ENCODE assay signal across 8 cellular contexts in the genomic region with DNA sequence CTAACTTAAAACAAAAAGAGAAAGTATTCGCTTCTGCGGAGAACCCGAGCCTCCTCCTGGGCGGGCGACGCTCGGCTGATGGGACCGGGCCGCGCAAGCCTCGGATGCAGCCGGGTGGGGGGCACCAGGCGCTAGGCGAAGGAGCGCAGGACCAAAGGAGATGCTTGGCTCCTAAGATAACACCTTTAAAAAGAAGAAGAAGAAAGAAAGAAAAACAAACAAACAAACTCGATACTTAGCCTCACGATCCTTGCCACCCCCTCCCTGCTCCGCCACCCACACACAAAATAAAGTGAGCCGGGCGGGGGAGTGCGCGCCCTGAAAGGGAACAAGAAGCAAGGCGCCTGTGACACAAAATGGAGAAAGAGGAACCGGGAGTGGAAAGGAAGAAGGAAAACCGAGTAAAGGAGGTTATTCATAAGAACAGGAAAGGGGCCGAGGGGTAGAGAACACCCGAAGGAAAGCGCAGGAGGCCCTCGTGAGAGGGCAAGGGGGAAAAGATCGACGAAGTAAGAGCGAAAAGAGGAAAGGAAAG. TPM values are rescaled to one million over a fixed set of nuclear protein-coding genes. Genes with fewer than 3 reads are reported as not detected.
DNase-seq lines count a peak whose midpoint lies in the region; ATAC-seq and TF ChIP-seq lines count a peak whose summit lies in the region.

No MANE protein-coding gene starts in this region.

- no peaks in the 10 kb centered on the region for H3K4me1 ChIP-seq in aorta (ENCODE audit: control insufficient read depth in 1 of 2, insufficient read depth in 2 of 2, low read length in 2 of 2)

- H3K79me2 ChIP-seq in SU-DHL-6 (ENCODE audit: insufficient read depth, low read length) = no peaks in the 10 kb centered on the region

- H3K4me2 ChIP-seq in SU-DHL-6 (ENCODE audit: low read depth, low read length, poor library complexity, severe bottlenecking) = peak overlapping the region; percentile 58

- no peaks in the 10 kb centered on the region for H3K36me3 ChIP-seq in SU-DHL-6 (ENCODE audit: low read length)
- H3K36me3 ChIP-seq in aorta (ENCODE audit: control insufficient read depth in 1 of 2, insufficient read depth in 2 of 2, low read length in 1 of 2) = no peaks in the 10 kb centered on the region

- 0 out of 2 replicates have a peak, but pooled peaks cover 5% of the 10 kb centered on the region for H4K20me1 ChIP-seq in SU-DHL-6 (ENCODE audit: low read depth, low read length)

- peak overlapping the region; percentile 38 for H3K4me3 ChIP-seq in SU-DHL-6 (ENCODE audit: insufficient read depth, low read length, poor library complexity, severe bottlenecking)
- peak overlapping the region; percentile 65 to 80 for H3K4me3 ChIP-seq in aorta (ENCODE audit: low read length in 2 of 2)

- H3K9me3 ChIP-seq in SU-DHL-6 (ENCODE audit: insufficient read depth, low read length) (no peaks in the 10 kb centered on the region), aorta (ENCODE audit: control insufficient read depth, low read length) (no peaks in the 10 kb centered on the region)

- WGBS in aorta, 2 donors = 0% methylated on average over 32 of the region's 32 CpGs

- H3K27me3 ChIP-seq in SU-DHL-6 (ENCODE audit: low read length) (no peaks in the 10 kb centered on the region), aorta (ENCODE audit: control insufficient read depth in 1 of 2, insufficient read depth in 2 of 2, low read length in 1 of 2) (no peaks in the 10 kb centered on the region)

- ATAC-seq in GM19397 (IDR thresholded peaks at IDR 0.05; ENCODE audit: unreplicated experiment) (peak; percentile 44), HG03521 (IDR thresholded peaks at IDR 0.05; ENCODE audit: unreplicated experiment) (peak; percentile 42), aorta (ENCODE audit: low FRiP score) (peak; percentile 78)

- no peaks in the 10 kb centered on the region for H3K9me2 ChIP-seq in SU-DHL-6 (replicated peaks; ENCODE audit: insufficient read depth, low read length)

- H3K27ac ChIP-seq in C4-2B (peak overlapping the region; percentile 72), SU-DHL-6 (ENCODE audit: low read depth, low read length) (no peak overlapping the region), aorta (ENCODE audit: low read depth in 1 of 2, low read length in 2 of 2) (peak overlapping the region; percentile 92 to 93)

- intact Hi-C loops in aorta (cut with DNase I) = loop anchor here (2.0 to 10.0 kb wide), 7 partner anchors 23 to 813 kb away; a partner anchor contains a TSS

- DNase-seq in amygdala (lab: John Stamatoyannopoulos, UW) (peak in 51 of 56 donors; percentile 4 to 83 (median 50)), hepatic stellate cell (ENCODE audit: low spot score) (peak; percentile 56), putamen (ENCODE audit: low spot score) (peak; percentile 85), aorta (peak; percentile 81 to 83)

- H2AFZ ChIP-seq in SU-DHL-6 (ENCODE audit: low read depth, low read length, severe bottlenecking) = peak overlapping the region; percentile 54

- H3F3A ChIP-seq in SU-DHL-6 (ENCODE audit: insufficient read depth) = no peaks in the 10 kb centered on the region

- peak overlapping the region; percentile 11; the same call in 1 of the 2 replicates for H3K9ac ChIP-seq in SU-DHL-6 (ENCODE audit: low read length)

- TF ChIP-seq CTCF in C4-2B (conservative IDR thresholded peaks at IDR 0.05) (no peak), SU-DHL-6 (IDR thresholded peaks at IDR 0.05; ENCODE audit: insufficient read depth, low read length, poor library complexity, severe bottlenecking) (no peak)

RNA-seq across cellular contexts. Expression of a gene that starts 34.0 kb away (rescaled TPM):
- total RNA-seq in aorta = not detected
- not detected for polyA plus RNA-seq in aorta
